In the genomic region with DNA sequence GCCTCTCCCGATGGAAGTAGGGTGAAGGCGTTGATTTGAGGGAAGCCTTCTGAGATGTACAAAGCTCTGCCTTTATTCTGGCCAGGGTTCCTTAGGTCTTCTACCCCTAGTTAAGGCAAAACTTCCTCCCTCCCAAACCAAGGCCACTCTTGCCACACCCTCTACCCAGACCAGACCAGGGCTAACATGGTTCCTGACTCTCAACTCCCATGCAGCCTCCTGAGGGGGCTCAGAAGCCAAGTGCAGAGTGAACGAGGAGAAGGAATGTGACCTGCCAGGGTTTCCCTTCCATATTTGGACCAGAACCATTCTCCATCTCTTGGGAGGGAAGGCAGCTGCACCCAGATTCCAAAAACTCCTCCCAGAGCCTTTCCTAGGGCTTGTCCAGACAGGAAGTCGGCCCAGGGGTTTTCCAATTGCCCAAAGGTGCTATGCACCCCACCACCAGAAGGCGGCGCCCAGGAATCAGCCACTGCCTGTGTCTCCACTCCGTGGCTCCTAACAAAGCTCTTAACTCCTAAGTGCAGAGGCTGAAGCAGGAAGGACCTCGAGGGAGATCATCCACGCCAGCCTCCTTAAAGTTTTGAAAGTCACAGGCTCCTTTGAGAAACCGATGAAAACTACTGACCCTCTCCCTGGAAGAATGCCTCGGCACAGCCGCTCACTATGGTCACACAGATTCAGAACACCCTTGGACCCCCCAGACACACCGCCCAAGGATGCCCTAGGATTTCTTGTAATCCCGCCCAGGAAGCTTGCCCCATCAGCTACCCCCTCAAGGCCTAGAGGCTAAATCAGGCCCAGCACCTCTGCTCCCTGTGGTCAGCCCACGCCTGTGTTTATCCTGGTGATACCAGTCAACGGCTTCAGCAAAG, we compare ENCODE assay signal across 8 cellular contexts.
DNase-seq lines count a peak whose midpoint lies in the region; ATAC-seq and TF ChIP-seq lines count a peak whose summit lies in the region.

No MANE protein-coding gene starts in this region.

- H3K4me3 ChIP-seq in body of pancreas (no peak overlapping the region), kidney epithelial cell (ENCODE audit: low read depth, low read length) (no peak overlapping the region)

- ATAC-seq in body of pancreas (peak; percentile 68), GM18868 (IDR thresholded peaks at IDR 0.05; ENCODE audit: unreplicated experiment) (no peak)

- H3K36me3 ChIP-seq in body of pancreas (replicated peaks in 1 of 2; ENCODE audit: insufficient read depth in 1 of 2, low read depth in 2 of 2) (no peaks in the 10 kb centered on the region), kidney epithelial cell (ENCODE audit: control insufficient read depth, insufficient read depth, low read length) (no peaks in the 10 kb centered on the region)

- intact Hi-C loops in body of pancreas (cut with DNase I): loop anchor here (10.0 kb wide), 2 partner anchors 252 to 672 kb away; no protein-coding TSS in a partner anchor

- no peaks in the 10 kb centered on the region for H3K4me1 ChIP-seq in body of pancreas

- H3K27ac ChIP-seq in body of pancreas: no peak overlapping the region

- H3K27me3 ChIP-seq in body of pancreas (no peaks in the 10 kb centered on the region), kidney epithelial cell (ENCODE audit: control insufficient read depth, insufficient read depth, low read length) (no peaks in the 10 kb centered on the region)

- no peaks in the 10 kb centered on the region for H3K9me3 ChIP-seq in body of pancreas

- DNase-seq in NCI-H510A treated with DMSO at 0.1 percent for 48 hours (lab: John Stamatoyannopoulos, UW) (peak; percentile 2), NCI-H510A (lab: John Stamatoyannopoulos, UW) (no peak), NCI-H146 (lab: John Stamatoyannopoulos, UW) (peak; percentile 80), UCSD-AML1 (lab: John Stamatoyannopoulos, UW; ENCODE audit: unreplicated experiment) (peak; percentile 79), body of pancreas (peak; percentile 63 to 74 (median 68)), kidney epithelial cell (ENCODE audit: low read depth) (peak; percentile 16)
- DNase-seq in stimulated activated CD8-positive, alpha-beta memory T cell treated with anti-CD3 and anti-CD28 coated beads, Interleukin-15, amount 100 ng/mL, for 1 hour (ENCODE audit: low read depth): peak; percentile 25

- TF ChIP-seq CTCF in body of pancreas (IDR thresholded peaks at IDR 0.05) (peak; percentile 63 to 81 (median 73)), kidney epithelial cell (IDR thresholded peaks at IDR 0.05; ENCODE audit: insufficient read depth, low read length, poor library complexity, severe bottlenecking) (peak; percentile 82)

- TF ChIP-seq POLR2A in body of pancreas (IDR thresholded peaks at IDR 0.05): no peak

- 53 to 56% methylated on average over 10 to 16 of the region's 16 CpGs for WGBS in body of pancreas, 2 donors
